In the genomic region with DNA sequence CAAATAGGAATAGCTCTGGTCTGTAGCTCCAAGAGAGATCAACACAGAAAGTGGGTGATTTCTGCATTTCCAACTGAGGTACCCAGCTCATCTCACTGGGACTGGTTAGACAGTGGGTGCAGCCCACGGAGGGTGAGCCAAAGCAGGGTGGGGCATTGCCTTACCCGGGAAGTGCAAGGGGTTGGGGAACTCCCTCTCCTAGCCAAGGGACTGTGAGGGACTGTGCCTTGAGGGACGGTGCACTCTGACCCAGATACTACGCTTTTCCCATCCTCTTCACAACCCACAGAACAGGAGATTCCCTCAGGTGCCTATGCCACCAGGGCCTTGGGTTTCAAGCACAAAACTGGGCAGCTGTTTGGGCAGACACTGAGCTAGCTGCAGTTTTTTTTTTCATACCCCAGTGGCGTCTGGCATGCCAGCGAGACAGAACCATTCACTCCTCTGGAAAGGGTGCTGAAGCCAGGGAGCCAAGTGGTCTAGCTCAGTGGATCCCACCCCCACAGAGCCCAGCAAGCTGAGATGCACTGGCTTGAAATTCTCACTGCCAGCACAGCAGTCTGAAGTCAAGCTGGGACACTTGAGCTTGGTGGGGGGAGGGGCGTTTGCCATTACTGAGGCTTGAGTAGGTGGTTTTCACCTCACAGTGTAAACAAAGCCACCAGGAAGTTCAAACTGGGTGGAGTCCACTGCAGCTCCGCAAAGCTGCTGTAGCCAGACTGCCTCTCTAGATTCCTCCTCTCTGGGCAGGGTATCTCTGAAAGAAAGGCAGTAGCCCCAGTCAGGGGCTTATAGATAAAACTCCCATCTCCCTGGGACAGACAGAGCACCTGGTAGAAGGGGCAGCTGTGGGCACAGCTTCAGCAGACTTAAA, we compare ENCODE assay signal across 9 cellular contexts. TPM values are rescaled to one million over a fixed set of nuclear protein-coding genes. Genes with fewer than 3 reads are reported as not detected.
DNase-seq lines count a peak whose midpoint lies in the region; ATAC-seq lines count a peak whose summit lies in the region.
"Not testable (repeated sequence)": the region's sequence is repeated elsewhere in the genome, so short reads cannot be mapped to it uniquely, and the experiment has no call there.
"Had no signal": no experiment of that assay in that cellular context is flagged by ENCODE, and none has a peak within 500 bp of the region (broad histone marks: within the 10 kb centered on the region; RNA-seq: fewer than 3 reads in every experiment).

No MANE protein-coding gene starts in this region.

- peak overlapping the region; percentile 77 to 93 for H3K27ac Mint-ChIP-seq in natural killer cell treated with Interleukin-12 subunit alpha and Interleukin-12 subunit beta and Interleukin-15 and Interleukin-18, amount 100 ng/mL, for 72 hours

- H3K27ac ChIP-seq in HUES6 (ENCODE audit: low read depth, low read length), result peak overlapping the region; percentile 11; the same call in 1 of the 2 replicates

- H3K9ac ChIP-seq in HUES6 (ENCODE audit: low read length), result peak overlapping the region; percentile 26

- peak overlapping the region; percentile 1 for H3K4me3 ChIP-seq in HUES6 (ENCODE audit: low read depth, low read length)

- not testable (repeated sequence) for H3K36me3 ChIP-seq in HUES6 (ENCODE audit: control insufficient read depth, insufficient read depth, low read length)

- peaks cover 78 to 82% of the 10 kb centered on the region in 2 donors for H3K4me1 Mint-ChIP-seq in natural killer cell treated with Interleukin-12 subunit alpha and Interleukin-12 subunit beta and Interleukin-15 and Interleukin-18, amount 100 ng/mL, for 72 hours (ENCODE audit: low read depth in 2 of 2)

- not testable (repeated sequence) for H3K27me3 ChIP-seq in HUES6 (ENCODE audit: control insufficient read depth, insufficient read depth, low read length)

- DNase-seq in CD1c-positive myeloid dendritic cell (ENCODE audit: extremely low spot score) (peak; percentile 61), NCI-H69 (lab: John Stamatoyannopoulos, UW) (peak; percentile 92), Right ventricle myocardium inferior (ENCODE audit: missing footprints) (peak; percentile 79)
- DNase-seq in activated CD4-positive, CD25-positive, alpha-beta regulatory T cell (lab: John Stamatoyannopoulos, UW), result peak in 3 of 4 experiments; percentile 15 to 76 (median 62)
- DNase-seq in activated gamma-delta T cell treated with anti-CD3 and anti-CD28 coated beads, Interleukin-2, amount 50 U/mL, for 16 hours (ENCODE audit: low read depth), result peak; percentile 71
- peak; percentile 86 for DNase-seq in natural killer cell treated with Interleukin-12 subunit alpha and Interleukin-12 subunit beta and Interleukin-15 and Interleukin-18, amount 100 ng/mL, for 72 hours (ENCODE audit: low spot score)
- peak; percentile 51 for DNase-seq in stimulated activated CD8-positive, alpha-beta memory T cell treated with anti-CD3 and anti-CD28 coated beads, Interleukin-12 subunit alpha, Interleukin-12 subunit beta, amount 100 ng/mL, for 4 hours (ENCODE audit: low read depth)

- H3K9me3 Mint-ChIP-seq in natural killer cell treated with Interleukin-12 subunit alpha and Interleukin-12 subunit beta and Interleukin-15 and Interleukin-18, amount 100 ng/mL, for 72 hours, result peaks cover 18% of the 10 kb centered on the region

- ATAC-seq in Right ventricle myocardium inferior, result not testable (repeated sequence)
- ATAC-seq in natural killer cell treated with Interleukin-12 subunit alpha and Interleukin-12 subunit beta and Interleukin-15 and Interleukin-18, amount 100 ng/mL, for 72 hours, result peak; percentile 76 to 78

- peak overlapping the region; percentile 72 for H3K4me3 Mint-ChIP-seq in natural killer cell treated with Interleukin-12 subunit alpha and Interleukin-12 subunit beta and Interleukin-15 and Interleukin-18, amount 100 ng/mL, for 72 hours

- peaks cover 20% of the 10 kb centered on the region for H3K4me1 ChIP-seq in HUES6 (ENCODE audit: control insufficient read depth, insufficient read depth, low read length)

- peaks cover 34% of the 10 kb centered on the region for H3K36me3 Mint-ChIP-seq in natural killer cell treated with Interleukin-12 subunit alpha and Interleukin-12 subunit beta and Interleukin-15 and Interleukin-18, amount 100 ng/mL, for 72 hours

- H3K9me3 ChIP-seq in HUES6 (ENCODE audit: control insufficient read depth, insufficient read depth, low read depth, low read length), result not testable (repeated sequence)

- intact Hi-C loops in Right ventricle myocardium inferior (cut with DNase I), result not testable (repeated sequence)

- not testable (repeated sequence) for H3K27me3 Mint-ChIP-seq in natural killer cell treated with Interleukin-12 subunit alpha and Interleukin-12 subunit beta and Interleukin-15 and Interleukin-18, amount 100 ng/mL, for 72 hours

RNA-seq across cellular contexts. Expression of a gene that starts 19.6 kb away (rescaled TPM):
- 40.5 TPM for total RNA-seq in Right ventricle myocardium inferior
- total RNA-seq in natural killer cell treated with Interleukin-12 subunit alpha and Interleukin-12 subunit beta and Interleukin-15 and Interleukin-18, amount 100 ng/mL, for 72 hours, result 100 to 1,000 TPM in 1 of 2 donors, 10 to 100 TPM in 1; 86.2 to 114 TPM

RNA-seq across cellular contexts. Expression of a gene that starts 28.1 kb away (rescaled TPM):
- 3.3 TPM for total RNA-seq in Right ventricle myocardium inferior
- 10 to 100 TPM; 13.0 to 19.1 TPM for total RNA-seq in natural killer cell treated with Interleukin-12 subunit alpha and Interleukin-12 subunit beta and Interleukin-15 and Interleukin-18, amount 100 ng/mL, for 72 hours
- total RNA-seq: epithelial cell of proximal tubule had no signal

RNA-seq across cellular contexts. Expression of a gene that starts 28.3 kb away (rescaled TPM):
- 1,155 TPM for total RNA-seq in Right ventricle myocardium inferior
- total RNA-seq in natural killer cell treated with Interleukin-12 subunit alpha and Interleukin-12 subunit beta and Interleukin-15 and Interleukin-18, amount 100 ng/mL, for 72 hours, result 1,000 to 10,000 TPM; 2,989 to 7,967 TPM

RNA-seq across cellular contexts. Expression of a gene that starts 53.3 kb away (rescaled TPM):
- total RNA-seq in Right ventricle myocardium inferior, result 51.9 TPM
- 10 to 100 TPM; 28.8 to 33.9 TPM for total RNA-seq in natural killer cell treated with Interleukin-12 subunit alpha and Interleukin-12 subunit beta and Interleukin-15 and Interleukin-18, amount 100 ng/mL, for 72 hours
